In the genomic region with DNA sequence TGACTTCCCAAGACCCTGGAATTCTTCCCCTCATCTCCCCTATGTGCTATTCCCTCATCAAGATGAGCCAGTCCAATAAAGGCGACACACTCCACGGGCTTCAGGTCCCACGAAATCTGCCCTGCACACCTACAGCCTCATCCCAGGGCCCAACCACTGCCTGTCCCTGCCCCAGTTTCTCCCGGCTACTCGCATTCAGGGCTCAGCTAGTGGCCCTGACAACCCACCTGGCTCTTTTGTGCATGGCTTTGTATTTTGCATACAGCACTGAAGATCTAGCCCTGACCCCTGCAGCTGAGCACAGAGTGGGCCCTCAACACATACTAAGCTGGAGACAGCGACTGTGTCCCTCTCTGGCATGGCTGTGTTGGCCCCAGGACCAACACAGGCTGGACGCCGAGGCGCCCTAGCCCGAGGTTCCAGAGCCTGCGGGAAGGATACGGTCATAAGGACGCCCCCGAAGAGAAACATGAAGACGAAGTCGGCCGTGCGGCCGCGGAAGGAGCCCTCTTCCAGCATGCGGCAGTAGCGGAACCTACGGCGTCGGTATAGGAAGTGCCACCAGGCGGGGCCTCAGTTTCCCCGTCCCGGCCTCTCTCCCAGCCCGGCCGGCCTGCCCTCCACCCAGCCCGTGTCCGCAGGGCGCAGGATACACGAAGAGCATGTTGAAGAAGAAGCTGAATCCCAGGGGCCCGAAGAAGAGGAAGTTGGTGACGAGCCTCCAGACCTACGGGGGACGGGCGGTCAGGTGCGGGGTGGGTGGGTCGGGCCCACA, we compare ENCODE assay signal across 8 cellular contexts. TPM values are rescaled to one million over a fixed set of nuclear protein-coding genes. Genes with fewer than 3 reads are reported as not detected.
A peak's percentile ranks its signal among the peaks of the same experiment; 100 is the strongest.
DNase-seq lines count a peak whose midpoint lies in the region; ATAC-seq and TF ChIP-seq lines count a peak whose summit lies in the region.

No MANE protein-coding gene starts in this region.

- WGBS in esophagus muscularis mucosa, result 47% methylated on average over 20 of the region's 41 CpGs
- 29% methylated on average over 41 of the region's 41 CpGs for WGBS in smooth muscle cell (ENCODE audit: low lambda C conversion rate)

- H4K20me1 ChIP-seq in smooth muscle cell (ENCODE audit: low read depth), result peaks cover 18% of the 10 kb centered on the region

- peaks cover 13% of the 10 kb centered on the region for H3F3A ChIP-seq in smooth muscle cell (ENCODE audit: low read depth)

- H3K9me3 ChIP-seq in NT2/D1 (ENCODE audit: insufficient read depth, low read length) (no peaks in the 10 kb centered on the region), esophagus muscularis mucosa (no peaks in the 10 kb centered on the region), smooth muscle cell (replicated peaks; ENCODE audit: low read depth) (no peaks in the 10 kb centered on the region)

- H3K4me3 ChIP-seq in ACC112 (ENCODE audit: low read depth, low read length) (peak overlapping the region; percentile 75; the same call in 1 of the 2 replicates), NT2/D1 (ENCODE audit: insufficient read length, low read depth) (peak overlapping the region; percentile 67), esophagus muscularis mucosa (peak overlapping the region; percentile 50 to 60 (median 55)), smooth muscle cell (peak overlapping the region; percentile 42)

- no peak for TF ChIP-seq CTCF in esophagus muscularis mucosa (IDR thresholded peaks at IDR 0.05)
- TF ChIP-seq CTCF in smooth muscle cell (IDR thresholded peaks at IDR 0.05; ENCODE audit: borderline replicate concordance, insufficient read depth, poor library complexity, severe bottlenecking), result no peak

- peak overlapping the region; percentile 21 for H3K9ac ChIP-seq in NT2/D1 (ENCODE audit: insufficient read length, low read depth)
- H3K9ac ChIP-seq in smooth muscle cell (ENCODE audit: low read depth), result no peak overlapping the region

- intact Hi-C loops in esophagus muscularis mucosa (cut with DNase I), result no loop called here

- no peak overlapping the region for H3K27ac ChIP-seq in ACC112 (ENCODE audit: low read depth, low read length)
- H3K27ac ChIP-seq in esophagus muscularis mucosa (replicated peaks in 1 of 4), result no peak overlapping the region
- H3K27ac ChIP-seq in smooth muscle cell (ENCODE audit: low read depth), result no peak overlapping the region

- TF ChIP-seq POLR2A in esophagus muscularis mucosa (IDR thresholded peaks at IDR 0.05; ENCODE audit: low read depth), result no peak

- H3K4me1 ChIP-seq in ACC112 (ENCODE audit: control insufficient read depth, insufficient read depth, low read length, unreplicated experiment) (no peaks in the 10 kb centered on the region), NT2/D1 (ENCODE audit: insufficient read depth, insufficient read length) (peaks cover 10% of the 10 kb centered on the region), esophagus muscularis mucosa (peaks cover 28 to 51% (median 40%) of the 10 kb centered on the region in 4 donors), smooth muscle cell (ENCODE audit: low read depth) (peaks cover 9% of the 10 kb centered on the region)

- no peak for DNase-seq in NT2/D1 (ENCODE audit: low read depth, low spot score)
- DNase-seq in esophagus muscularis mucosa (ENCODE audit: extremely low spot score), result no peak
- no peak for DNase-seq in smooth muscle cell (lab: John Stamatoyannopoulos, UW; ENCODE audit: unreplicated experiment)
- no peak for DNase-seq in NCI-H1694 treated with DMSO at 0.1 percent for 48 hours (lab: John Stamatoyannopoulos, UW)
- DNase-seq in NCI-H1048 (lab: John Stamatoyannopoulos, UW), result no peak

- H2AFZ ChIP-seq in ACC112 (ENCODE audit: low read length, unreplicated experiment), result no peak overlapping the region
- H2AFZ ChIP-seq in smooth muscle cell (ENCODE audit: low read depth), result no peak overlapping the region

- no peaks in the 10 kb centered on the region for H3K27me3 ChIP-seq in ACC112 (ENCODE audit: insufficient read depth, low read length)
- H3K27me3 ChIP-seq in NT2/D1 (ENCODE audit: insufficient read depth, insufficient read length), result peaks cover 29% of the 10 kb centered on the region
- no peaks in the 10 kb centered on the region for H3K27me3 ChIP-seq in esophagus muscularis mucosa
- H3K27me3 ChIP-seq in smooth muscle cell (ENCODE audit: low read depth), result no peaks in the 10 kb centered on the region

- H3K79me2 ChIP-seq in ACC112 (ENCODE audit: control insufficient read depth, insufficient read depth, low read length, unreplicated experiment), result no peaks in the 10 kb centered on the region
- no peaks in the 10 kb centered on the region for H3K79me2 ChIP-seq in smooth muscle cell (ENCODE audit: low read depth)

- H3K36me3 ChIP-seq in ACC112 (ENCODE audit: insufficient read depth, low read length) (no peaks in the 10 kb centered on the region), NT2/D1 (ENCODE audit: insufficient read depth, insufficient read length, low read length) (peaks cover 33% of the 10 kb centered on the region), esophagus muscularis mucosa (peaks cover 17 to 33% (median 30%) of the 10 kb centered on the region in 4 donors), smooth muscle cell (ENCODE audit: low read depth) (no peaks in the 10 kb centered on the region)

- H3K4me2 ChIP-seq in smooth muscle cell, result peak overlapping the region; percentile 83

- ATAC-seq in GM19452 (IDR thresholded peaks at IDR 0.05; ENCODE audit: unreplicated experiment), result peak; percentile 5
- ATAC-seq in GM18870 (IDR thresholded peaks at IDR 0.05; ENCODE audit: unreplicated experiment), result no peak

- no peak for TF ChIP-seq EP300 in esophagus muscularis mucosa (IDR thresholded peaks at IDR 0.05)

RNA-seq across cellular contexts. Expression of a gene that starts 0.7 kb away (rescaled TPM):
- not detected for total RNA-seq in esophagus muscularis mucosa
- 0.40 and 0.63 TPM in 2 replicates for total RNA-seq in smooth muscle cell
- 2.0 and 4.2 TPM in 2 replicates for polyA plus RNA-seq in smooth muscle cell

RNA-seq across cellular contexts. Expression of a gene that starts 19.6 kb away (rescaled TPM):
- total RNA-seq in esophagus muscularis mucosa, result 10 to 100 TPM; 11.6 to 17.4 (median 15.3) TPM
- total RNA-seq in smooth muscle cell, result 1.5 and 9.5 TPM in 2 replicates
- polyA plus RNA-seq in smooth muscle cell, result 3.5 and 6.3 TPM in 2 replicates

RNA-seq across cellular contexts. Expression of a gene that starts 51.3 kb away (rescaled TPM):
- total RNA-seq in esophagus muscularis mucosa (10 to 100 TPM; 28.8 to 55.6 (median 34.9) TPM), smooth muscle cell (65.8 and 93.4 TPM in 2 replicates)
- 93.8 and 124 TPM in 2 replicates for polyA plus RNA-seq in smooth muscle cell

RNA-seq across cellular contexts. Expression of a gene that starts 56.1 kb away (rescaled TPM):
- total RNA-seq in esophagus muscularis mucosa, result 100 to 1,000 TPM; 158 to 372 (median 263) TPM
- total RNA-seq in smooth muscle cell, result 412 and 445 TPM in 2 replicates
- polyA plus RNA-seq in smooth muscle cell, result 2,922 and 3,116 TPM in 2 replicates
